ENCODE assay signal across 1 cellular context in genomic region chr21:33870768-33871167, GRCh38.
TF ChIP-seq lines count a peak whose summit lies in the region.

No MANE protein-coding gene starts in this region.

TF ChIP-seq in K562, 482 proteins besides CTCF, POLR2A, EP300 and RAD21 (continued from another document):
- TF ChIP-seq CTBP1 (IDR thresholded peaks at IDR 0.05; ENCODE audit: borderline replicate concordance) (peak; percentile 73; the same call in 1 of the 2 replicates), NELFE (IDR thresholded peaks at IDR 0.05; ENCODE audit: insufficient read depth, insufficient read length) (no peak), ZNF398 (CRISPR knock-in tag; IDR thresholded peaks at IDR 0.05) (no peak), YY1 (IDR thresholded peaks at IDR 0.05; ENCODE audit: borderline replicate concordance in 1 of 3, control insufficient read depth in 1 of 3, extremely low read depth in 1 of 3, insufficient read depth in 3 of 3, insufficient read length in 1 of 3, insufficient replicate concordance in 2 of 3, low read depth in 1 of 3, low read length in 2 of 3) (peak in 1 of 3 experiments; percentile 41), MAFG (tag; conservative IDR thresholded peaks at IDR 0.05) (peak; percentile 69), GABPA (tag; conservative IDR thresholded peaks at IDR 0.05; ENCODE audit: low read depth) (no peak), NFIC (IDR thresholded peaks at IDR 0.05) (peak; percentile 54), SMAD4 (CRISPR knock-in tag; conservative IDR thresholded peaks at IDR 0.05) (0 out of 2 replicates have a peak, but pooled peaks have one; percentile 56), NFE2 (IDR thresholded peaks at IDR 0.05; ENCODE audit: low read depth) (peak; percentile 74), TAL1 (IDR thresholded peaks at IDR 0.05) (peak; percentile 87), MAFK (IDR thresholded peaks at IDR 0.05; ENCODE audit: low read length) (peak; percentile 33; the same call in 1 of the 2 replicates), TCF3 (CRISPR knock-in tag; IDR thresholded peaks at IDR 0.05) (peak; percentile 75), ZNF282 (CRISPR knock-in tag; IDR thresholded peaks at IDR 0.05) (no peak), MTA2 (IDR thresholded peaks at IDR 0.05; ENCODE audit: low read depth) (peak; percentile 71), SMARCB1 (IDR thresholded peaks at IDR 0.05; ENCODE audit: insufficient read length, low read depth) (no peak), DPF2 (IDR thresholded peaks at IDR 0.05) (peak; percentile 62; the same call in 1 of the 2 replicates), TFAP4 (CRISPR knock-in tag; IDR thresholded peaks at IDR 0.05; ENCODE audit: borderline replicate concordance) (peak; percentile 57; the same call in 1 of the 2 replicates), ZBTB7A (IDR thresholded peaks at IDR 0.05; ENCODE audit: borderline replicate concordance, control insufficient read depth, low read depth, low read length) (no peak), TEAD4 (IDR thresholded peaks at IDR 0.05; ENCODE audit: low read length) (peak; percentile 62), TEAD4 (CRISPR knock-in tag; IDR thresholded peaks at IDR 0.05; ENCODE audit: borderline replicate concordance) (no peak), GATA2 (CRISPR knock-in tag; IDR thresholded peaks at IDR 0.05) (peak; percentile 81), CEBPG (CRISPR knock-in tag; IDR thresholded peaks at IDR 0.05) (no peak), CEBPG (tag; conservative IDR thresholded peaks at IDR 0.05 in 1 of 2, IDR thresholded peaks at IDR 0.05 in 1 of 2) (no peak), TRIM24 (IDR thresholded peaks at IDR 0.05) (peak; percentile 88 to 91), SMARCA4 (IDR thresholded peaks at IDR 0.05) (0 out of 2 replicates have a peak, but pooled peaks have one; percentile 49), NR2C1 (IDR thresholded peaks at IDR 0.05) (no peak), NR2C1 (tag; IDR thresholded peaks at IDR 0.05) (no peak), BCLAF1 (IDR thresholded peaks at IDR 0.05; ENCODE audit: borderline replicate concordance in 1 of 2, control insufficient read depth in 1 of 2, low read depth in 2 of 2, low read length in 1 of 2) (no peak), RCOR1 (IDR thresholded peaks at IDR 0.05; ENCODE audit: borderline replicate concordance in 1 of 2, low read depth in 2 of 2, low read length in 2 of 2) (0 out of 4 replicates have a peak, but pooled peaks of 1 of the 2 experiments have one; percentile 41)
TF ChIP-seq in K562: peak in this region for 26.
